22 cellular contexts compared by ENCODE assay signal in the genomic region with DNA sequence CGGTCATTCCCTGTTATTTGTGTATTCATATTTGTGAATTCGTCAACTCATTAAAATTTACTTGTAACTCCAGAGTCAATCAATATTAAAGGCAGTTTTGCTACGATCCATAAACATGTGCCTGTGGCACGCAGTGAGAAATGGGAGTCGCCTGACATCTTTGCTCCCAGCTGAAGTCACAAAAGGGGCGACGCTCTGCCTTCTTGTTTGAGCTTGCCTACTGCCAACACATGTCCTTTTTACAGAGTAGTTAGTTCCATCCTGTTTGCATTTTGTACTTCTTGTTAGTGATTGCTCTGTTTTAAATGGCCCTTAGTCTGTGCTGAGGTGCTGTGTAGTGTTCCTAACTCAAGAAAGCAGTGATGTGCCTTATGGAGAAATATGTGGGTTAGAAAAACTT.
"Had no signal": no experiment of that assay in that cellular context is flagged by ENCODE, and none has a peak within 500 bp of the region (broad histone marks: within the 10 kb centered on the region; RNA-seq: fewer than 3 reads in every experiment).

No MANE protein-coding gene starts in this region.

- H3K4me3 ChIP-seq: ascending aorta, body of pancreas had no signal

- DNase-seq: activated CD4-positive, alpha-beta memory T cell treated with anti-CD3 and anti-CD28 coated beads for 36 hours; activated CD4-positive, alpha-beta T cell treated with anti-CD3 and anti-CD28 coated beads, Interleukin-2, amount 10 ng/mL, durations not matched to agents 7 days and 5 days; activated CD4-positive, CD25-positive, alpha-beta regulatory T cell; activated CD8-positive, alpha-beta memory T cell treated with anti-CD3 and anti-CD28 coated beads for 24 hours; activated effector memory CD4-positive, alpha-beta T cell treated with anti-CD3 and anti-CD28 coated beads, Interleukin-2, amount 50 U/mL, for 16 hours; activated naive CD4-positive, alpha-beta T cell treated with Interleukin-2 at 50 U/mL for 16 hours; activated naive CD8-positive, alpha-beta T cell treated with anti-CD3 and anti-CD28 coated beads, Interleukin-2, amount 50 U/mL, for 24 hours; activated T-cell treated with anti-CD3 and anti-CD28 coated beads, Interleukin-2, amount 50 U/mL, for 4 hours; amniotic stem cell; body of pancreas; MM.1S; NCI-H1694; NCI-H2029; NCI-H2107; NCI-H524; NCI-H82; SIG-M5; T-cell; T-helper 2 cell had no signal

- H3K27ac ChIP-seq: ascending aorta, body of pancreas, KMS-11, VCaP had no signal
